9 cellular contexts compared by ENCODE assay signal in the genomic region with DNA sequence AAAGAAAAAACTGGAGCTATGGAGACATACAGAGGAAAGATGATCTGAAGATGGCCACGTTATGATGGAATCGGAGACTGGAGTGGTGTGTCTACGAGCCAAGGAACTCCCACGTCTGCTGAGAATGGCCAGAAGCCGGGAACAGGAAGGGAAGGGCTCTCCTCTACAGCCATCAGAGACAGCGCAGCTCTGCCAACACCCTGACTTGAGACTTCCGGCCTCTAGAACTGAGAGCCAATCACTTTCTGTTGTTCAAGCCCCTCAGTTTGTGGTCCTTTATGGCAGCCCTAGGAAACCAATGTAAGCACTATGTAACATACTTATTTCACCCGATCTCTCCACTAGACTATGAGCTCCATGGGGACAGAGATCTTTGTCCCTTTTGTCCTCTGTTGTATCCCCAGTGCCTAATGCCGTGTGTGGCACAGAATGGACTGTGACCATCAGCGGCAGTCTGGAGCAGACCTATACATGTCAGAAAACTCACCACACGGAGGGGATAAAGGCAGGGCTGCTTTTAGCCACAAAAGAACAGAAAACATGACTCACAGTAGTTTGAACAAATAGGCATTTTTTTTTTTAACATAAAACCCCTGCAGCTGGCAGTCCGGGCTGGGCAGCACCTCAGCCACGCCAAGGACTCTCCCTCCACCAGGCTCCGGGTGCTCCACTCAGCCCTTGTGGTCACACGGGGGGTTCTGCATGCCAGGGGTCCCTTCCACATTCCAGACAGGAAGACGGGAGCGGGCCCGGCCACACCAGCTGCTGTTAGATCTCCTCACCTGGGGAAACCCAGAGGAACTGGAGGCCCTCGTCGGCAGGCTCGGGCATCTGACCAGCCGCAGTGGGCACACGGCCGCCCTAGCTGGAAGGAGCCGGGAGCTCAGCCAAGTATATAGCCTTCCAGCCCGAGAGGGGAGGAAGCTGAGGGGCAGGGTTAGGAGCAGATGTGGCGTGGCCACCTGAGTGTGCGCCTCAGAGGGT. TPM values are rescaled to one million over a fixed set of nuclear protein-coding genes. Genes with fewer than 3 reads are reported as not detected.
A peak's percentile ranks its signal among the peaks of the same experiment; 100 is the strongest.
DNase-seq lines count a peak whose midpoint lies in the region; ATAC-seq and FAIRE-seq lines count a peak whose summit lies in the region.
"Had no signal": no experiment of that assay in that cellular context is flagged by ENCODE, and none has a peak within 500 bp of the region (broad histone marks: within the 10 kb centered on the region; RNA-seq: fewer than 3 reads in every experiment).

No MANE protein-coding gene starts in this region.

- H3K9me3 ChIP-seq in right cardiac atrium (ENCODE audit: control insufficient read depth, low read length) (no peaks in the 10 kb centered on the region), small intestine (ENCODE audit: control insufficient read depth, low read depth) (no peaks in the 10 kb centered on the region)

- peak overlapping the region; percentile 82 to 84 for H3K27ac Mint-ChIP-seq in activated naive CD4-positive, alpha-beta T cell treated with anti-CD3 and anti-CD28 coated beads, Interleukin-2, amount 50 U/mL, for 72 hours

- H3K36me3 ChIP-seq in small intestine (ENCODE audit: control insufficient read depth in 2 of 2, insufficient read depth in 2 of 2, low read length in 2 of 2): peaks cover 2% of the 10 kb centered on the region in 2 donors

- DNase-seq in HT1080 (ENCODE audit: low read depth) (peak; percentile 87), right cardiac atrium (peak; percentile 72 to 84 (median 81)), small intestine (peak; percentile 25), NCI-H774 (lab: John Stamatoyannopoulos, UW) (no peak), HCEC 1CT (no peak)
- DNase-seq in activated naive CD4-positive, alpha-beta T cell treated with anti-CD3 and anti-CD28 coated beads, Interleukin-2, amount 50 U/mL, for 72 hours (ENCODE audit: low spot score in 2 of 2): no peak
- DNase-seq: NCI-H2107 had no signal

- no peaks in the 10 kb centered on the region for H3K9me3 Mint-ChIP-seq in activated naive CD4-positive, alpha-beta T cell treated with anti-CD3 and anti-CD28 coated beads, Interleukin-2, amount 50 U/mL, for 72 hours

- H3K4me3 ChIP-seq in right cardiac atrium (ENCODE audit: low read length) (no peak overlapping the region), small intestine (ENCODE audit: low read depth in 1 of 2, low read length in 2 of 2) (no peak overlapping the region)

- intact Hi-C loops in right cardiac atrium (cut with DNase I): no loop called here

- H3K4me1 ChIP-seq in right cardiac atrium (ENCODE audit: control insufficient read depth, insufficient read depth, low read length) (no peaks in the 10 kb centered on the region), small intestine (ENCODE audit: control insufficient read depth in 2 of 2, insufficient read depth in 1 of 2, low read depth in 1 of 2, low read length in 1 of 2) (no peaks in the 10 kb centered on the region)

- H3K27ac ChIP-seq in right cardiac atrium (ENCODE audit: low read length) (peak overlapping the region; percentile 39), small intestine (ENCODE audit: low read depth in 1 of 2, low read length in 1 of 2) (peak overlapping the region in 1 of 2 donors; percentile 39)

- 66% methylated on average over 28 of the region's 28 CpGs for WGBS in right cardiac atrium
- WGBS in small intestine, 3 donors: 74 to 84% (median 75%) methylated on average over 28 of the region's 28 CpGs

- FAIRE-seq in small intestine (lab: Jason Lieb, UNC): no peak
- FAIRE-seq: GM12892 had no signal

- peak; percentile 88 to 90 for ATAC-seq in activated naive CD4-positive, alpha-beta T cell treated with anti-CD3 and anti-CD28 coated beads, Interleukin-2, amount 50 U/mL, for 72 hours
- ATAC-seq in right cardiac atrium (peak; percentile 90 to 95), GM21447 (IDR thresholded peaks at IDR 0.05; ENCODE audit: unreplicated experiment) (no peak)

- H3K36me3 Mint-ChIP-seq in activated naive CD4-positive, alpha-beta T cell treated with anti-CD3 and anti-CD28 coated beads, Interleukin-2, amount 50 U/mL, for 72 hours: no peaks in the 10 kb centered on the region

- H3K27me3 ChIP-seq in right cardiac atrium (ENCODE audit: control insufficient read depth, insufficient read depth): no peaks in the 10 kb centered on the region
- H3K27me3 ChIP-seq in small intestine (ENCODE audit: control insufficient read depth in 2 of 2, insufficient read depth in 2 of 2, low read length in 2 of 2): no peaks in the 10 kb centered on the region

RNA-seq across cellular contexts. Expression of a gene that starts 16.1 kb away (rescaled TPM):
- 22.3 and 24.6 TPM in 2 replicates for total RNA-seq in HT1080 (2014; rRNA removed; shearing (Covaris generic))
- polyA plus RNA-seq in HT1080 (2015; cell fraction: cytosol; rRNA removed): 25.0 and 25.6 TPM in 2 replicates
- 48.0 and 56.3 TPM in 2 replicates for polyA plus RNA-seq in HT1080 (2015; cell fraction: nucleus; rRNA removed)
- 10 to 100 TPM; 31.4 to 73.9 TPM for total RNA-seq in activated naive CD4-positive, alpha-beta T cell treated with anti-CD3 and anti-CD28 coated beads, Interleukin-2, amount 50 U/mL, for 72 hours
- 1 to 10 TPM; 2.4 to 3.6 (median 2.6) TPM for total RNA-seq in right cardiac atrium
- polyA plus RNA-seq in right cardiac atrium: 1.7 TPM
- 10 to 100 TPM; 11.9 to 22.9 (median 13.5) TPM for polyA plus RNA-seq in small intestine

RNA-seq across cellular contexts. Expression of a gene that starts 23.6 kb away (rescaled TPM):
- 213 and 237 TPM in 2 replicates for total RNA-seq in HT1080 (2014; rRNA removed; shearing (Covaris generic))
- 289 and 296 TPM in 2 replicates for polyA plus RNA-seq in HT1080 (2015; cell fraction: cytosol; rRNA removed)
- polyA plus RNA-seq in HT1080 (2015; cell fraction: nucleus; rRNA removed): 248 and 260 TPM in 2 replicates
- total RNA-seq in activated naive CD4-positive, alpha-beta T cell treated with anti-CD3 and anti-CD28 coated beads, Interleukin-2, amount 50 U/mL, for 72 hours: 100 to 1,000 TPM in 1 of 2 donors, 10 to 100 TPM in 1; 96.7 to 108 TPM
- total RNA-seq in right cardiac atrium: 10 to 100 TPM; 59.0 to 74.3 (median 68.8) TPM
- 109 TPM for polyA plus RNA-seq in right cardiac atrium
- polyA plus RNA-seq in small intestine: 100 to 1,000 TPM in 1 of 3 donors, 10 to 100 TPM in 2; 73.6 to 304 (median 91.9) TPM

RNA-seq across cellular contexts. Expression of a gene that starts 24.2 kb away (rescaled TPM):
- 633 and 661 TPM in 2 replicates for total RNA-seq in HT1080 (2014; rRNA removed; shearing (Covaris generic))
- 371 and 479 TPM in 2 replicates for polyA plus RNA-seq in HT1080 (2015; cell fraction: cytosol; rRNA removed)
- polyA plus RNA-seq in HT1080 (2015; cell fraction: nucleus; rRNA removed): 128 and 133 TPM in 2 replicates
- total RNA-seq in activated naive CD4-positive, alpha-beta T cell treated with anti-CD3 and anti-CD28 coated beads, Interleukin-2, amount 50 U/mL, for 72 hours: 100 to 1,000 TPM; 161 to 206 TPM
- 10 to 100 TPM; 40.4 to 55.7 (median 46.0) TPM for total RNA-seq in right cardiac atrium
- 43.3 TPM for polyA plus RNA-seq in right cardiac atrium
- polyA plus RNA-seq in small intestine: 100 to 1,000 TPM; 278 to 457 (median 356) TPM

RNA-seq across cellular contexts. Expression of a gene that starts 24.3 kb away (rescaled TPM):
- total RNA-seq in HT1080 (2014; rRNA removed; shearing (Covaris generic)): 31.2 and 31.5 TPM in 2 replicates
- polyA plus RNA-seq in HT1080 (2015; cell fraction: cytosol; rRNA removed): 44.4 and 47.7 TPM in 2 replicates
- polyA plus RNA-seq in HT1080 (2015; cell fraction: nucleus; rRNA removed): 99.3 and 118 TPM in 2 replicates
- 10 to 100 TPM; 14.8 to 21.5 TPM for total RNA-seq in activated naive CD4-positive, alpha-beta T cell treated with anti-CD3 and anti-CD28 coated beads, Interleukin-2, amount 50 U/mL, for 72 hours
- total RNA-seq in right cardiac atrium: 10 to 100 TPM; 15.0 to 23.8 (median 20.6) TPM
- 28.6 TPM for polyA plus RNA-seq in right cardiac atrium
- polyA plus RNA-seq in small intestine: 10 to 100 TPM; 48.1 to 80.1 (median 67.0) TPM

RNA-seq across cellular contexts. Expression of a gene that starts 29.9 kb away (rescaled TPM):
- total RNA-seq in HT1080 (2014; rRNA removed; shearing (Covaris generic)): 27.7 and 29.8 TPM in 2 replicates
- polyA plus RNA-seq in HT1080 (2015; cell fraction: cytosol; rRNA removed): 15.6 and 23.1 TPM in 2 replicates
- polyA plus RNA-seq in HT1080 (2015; cell fraction: nucleus; rRNA removed): 30.4 and 36.1 TPM in 2 replicates
- 10 to 100 TPM; 22.0 to 77.6 TPM for total RNA-seq in activated naive CD4-positive, alpha-beta T cell treated with anti-CD3 and anti-CD28 coated beads, Interleukin-2, amount 50 U/mL, for 72 hours
- 1 to 10 TPM; 3.8 to 5.1 (median 4.2) TPM for total RNA-seq in right cardiac atrium
- polyA plus RNA-seq in right cardiac atrium: 4.6 TPM
- polyA plus RNA-seq in small intestine: 10 to 100 TPM; 12.8 to 22.7 (median 18.6) TPM

Comparison
In these comparisons a context has a peak if more than half of its experiments do, and no peak if none do; other contexts are left out.
1. DNase-seq: peak in HT1080 (single experiment), right cardiac atrium (3 of 3) and small intestine (single experiment); none in activated naive CD4-positive, alpha-beta T cell treated with anti-CD3 and anti-CD28 coated beads, Interleukin-2, amount 50 U/mL, for 72 hours (0 of 2), NCI-H774 (single experiment) and HCEC 1CT (single experiment).